8 cellular contexts compared by ENCODE assay signal in genomic region chr18:76619342-76620315, GRCh38.
A peak's percentile ranks its signal among the peaks of the same experiment; 100 is the strongest.
DNase-seq lines count a peak whose midpoint lies in the region; ATAC-seq and TF ChIP-seq lines count a peak whose summit lies in the region.

No MANE protein-coding gene starts in this region.

- H3K4me3 Mint-ChIP-seq in effector memory CD8-positive, alpha-beta T cell = peak overlapping the region in 1 of 2 donors; percentile 40

- H3K36me3 Mint-ChIP-seq in effector memory CD8-positive, alpha-beta T cell (ENCODE audit: insufficient read depth) = no peaks in the 10 kb centered on the region

- H3K9me3 ChIP-seq in GM23248 (ENCODE audit: low read depth) (no peaks in the 10 kb centered on the region), mucosa of stomach (ENCODE audit: control insufficient read depth, low read length) (no peaks in the 10 kb centered on the region), upper lobe of right lung (no peaks in the 10 kb centered on the region)

- peak overlapping the region; percentile 93 for H2AFZ ChIP-seq in GM23248

- peak; percentile 40 for DNase-seq in AG08396 (ENCODE audit: low spot score)
- peak; percentile 76 for DNase-seq in GM23248
- DNase-seq in NCI-H526 treated with DMSO at 0.1 percent for 48 hours (lab: John Stamatoyannopoulos, UW) = peak; percentile 33
- DNase-seq in epithelial cell of prostate (ENCODE audit: low read depth, low spot score) = peak; percentile 85
- peak; percentile 84 for DNase-seq in upper lobe of right lung
- DNase-seq in erythroblast (lab: John Stamatoyannopoulos, UW) = no peak
- no peak for DNase-seq in effector memory CD8-positive, alpha-beta T cell

- no peak overlapping the region for H3K27ac Mint-ChIP-seq in effector memory CD8-positive, alpha-beta T cell

- in situ Hi-C loops in GM23248 (cut with MboI) = no loop called here

- intact Hi-C loops in upper lobe of right lung (cut with DNase I) = no loop called here

- H3K4me1 Mint-ChIP-seq in effector memory CD8-positive, alpha-beta T cell (ENCODE audit: low read depth in 2 of 2) = peaks cover 0 to 4% of the 10 kb centered on the region in 2 donors

- H3K9me3 Mint-ChIP-seq in effector memory CD8-positive, alpha-beta T cell = no peaks in the 10 kb centered on the region

- H3K4me1 ChIP-seq in GM23248 (ENCODE audit: insufficient read depth) = peaks cover 27% of the 10 kb centered on the region
- H3K4me1 ChIP-seq in mucosa of stomach (ENCODE audit: control insufficient read depth, insufficient read depth, low read length) = peaks cover 15% of the 10 kb centered on the region
- peaks cover 28% of the 10 kb centered on the region for H3K4me1 ChIP-seq in upper lobe of right lung

- H3K27me3 ChIP-seq in GM23248 (replicated peaks; ENCODE audit: insufficient read depth) (no peaks in the 10 kb centered on the region), mucosa of stomach (ENCODE audit: control insufficient read depth, insufficient read depth, low read length) (no peaks in the 10 kb centered on the region), upper lobe of right lung (no peaks in the 10 kb centered on the region)

- TF ChIP-seq CTCF in upper lobe of right lung (IDR thresholded peaks at IDR 0.05) = no peak

- TF ChIP-seq POLR2A in erythroblast (IDR thresholded peaks at IDR 0.05; ENCODE audit: low read length) = no peak

- peak overlapping the region; percentile 58 for H3K4me2 ChIP-seq in GM23248 (ENCODE audit: unreplicated experiment)

- ATAC-seq in upper lobe of right lung = peak; percentile 73
- no peak for ATAC-seq in effector memory CD8-positive, alpha-beta T cell (replicated peaks)

- H3K27me3 Mint-ChIP-seq in effector memory CD8-positive, alpha-beta T cell = peaks cover 75 to 82% of the 10 kb centered on the region in 2 donors

- no peaks in the 10 kb centered on the region for H4K20me1 ChIP-seq in GM23248 (ENCODE audit: insufficient read depth)

- H3K4me3 ChIP-seq in GM23248 (peak overlapping the region; percentile 67), mucosa of stomach (ENCODE audit: low read length) (no peak overlapping the region), upper lobe of right lung (peak overlapping the region; percentile 40)

- peak overlapping the region; percentile 71 for H3K9ac ChIP-seq in GM23248
- peak overlapping the region; percentile 19 for H3K9ac ChIP-seq in mucosa of stomach (ENCODE audit: low read length)

- no peaks in the 10 kb centered on the region for H3K9me2 ChIP-seq in GM23248 (ENCODE audit: insufficient read depth)

- H3F3A ChIP-seq in GM23248 (ENCODE audit: insufficient read depth) = peaks cover 11% of the 10 kb centered on the region; the same call in 1 of the 2 replicates

- H3K27ac ChIP-seq in GM23248 (peak overlapping the region; percentile 70), epithelial cell of prostate (peak overlapping the region; percentile 92), upper lobe of right lung (peak overlapping the region; percentile 25)

- H3K36me3 ChIP-seq in GM23248 (ENCODE audit: low read depth) = no peaks in the 10 kb centered on the region
- no peaks in the 10 kb centered on the region for H3K36me3 ChIP-seq in mucosa of stomach (ENCODE audit: control insufficient read depth, insufficient read depth, low read length)
- H3K36me3 ChIP-seq in upper lobe of right lung = no peaks in the 10 kb centered on the region

- WGBS in GM23248 (ENCODE audit: low coverage in 1 of 2, low lambda C conversion rate in 2 of 2, missing lambda C conversion rate in 2 of 2), 2 experiments = 11% methylated on average over 36 of the region's 38 CpGs

- H3K79me2 ChIP-seq in GM23248 (ENCODE audit: insufficient read depth) = no peaks in the 10 kb centered on the region

Comparison
In these comparisons a context has a peak if more than half of its experiments do, and no peak if none do; other contexts are left out.
1. DNase-seq: peak in AG08396 (single experiment), GM23248 (single experiment), NCI-H526 treated with DMSO at 0.1 percent for 48 hours (single experiment), epithelial cell of prostate (single experiment) and upper lobe of right lung (single experiment); none in erythroblast (0 of 2) and effector memory CD8-positive, alpha-beta T cell (0 of 3).
2. H3K27ac ChIP-seq: peak in every context shown above with its lines; median percentile 92 in epithelial cell of prostate; 70 in GM23248; 25 in upper lobe of right lung.